ENCODE assay signal across 12 cellular contexts in the genomic region with DNA sequence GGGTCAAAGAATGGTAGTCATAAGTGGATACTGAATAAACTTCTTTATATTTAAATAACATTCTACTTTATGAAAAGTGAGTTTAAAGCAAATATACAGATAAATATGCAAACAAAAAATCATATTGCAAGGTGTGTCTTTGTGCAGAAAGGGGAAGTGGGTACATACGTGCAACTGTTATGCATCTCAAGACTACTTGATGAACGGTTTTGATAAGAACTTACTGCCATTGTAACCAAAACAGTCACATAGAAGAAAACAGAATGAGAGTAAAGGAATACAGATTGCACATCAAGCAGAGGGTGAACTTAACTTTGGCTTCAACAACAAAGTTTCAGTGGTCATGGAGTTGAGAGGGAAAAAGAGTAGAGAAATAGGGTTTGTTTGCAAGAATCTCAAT. TPM values are rescaled to one million over a fixed set of nuclear protein-coding genes. Genes with fewer than 3 reads are reported as not detected.
DNase-seq lines count a peak whose midpoint lies in the region; ATAC-seq, FAIRE-seq and TF ChIP-seq lines count a peak whose summit lies in the region.
"Had no signal": no experiment of that assay in that cellular context is flagged by ENCODE, and none has a peak within 500 bp of the region (broad histone marks: within the 10 kb centered on the region; RNA-seq: fewer than 3 reads in every experiment).

No MANE protein-coding gene starts in this region.

- H3K27ac ChIP-seq in pancreas: no peak overlapping the region

- no peaks in the 10 kb centered on the region for H3K4me1 ChIP-seq in pancreas
- H3K4me1 ChIP-seq: heart right ventricle had no signal

- H3K4me3 Mint-ChIP-seq in stimulated activated naive CD8-positive, alpha-beta T cell treated with anti-CD3 and anti-CD28 coated beads, Interleukin-15, Interleukin-2, amounts not matched to agents 100 ng/mL and 50 ng/mL, for 24 hours: peak overlapping the region; percentile 11
- H3K4me3 Mint-ChIP-seq in T-helper 2 cell treated with Interferon-gamma antibody and Interleukin-4, amounts not matched to agents 5 μg/mL and 100 μg/mL, for 36 hours: peak overlapping the region; percentile 63

- no peak for DNase-seq in stimulated activated naive CD8-positive, alpha-beta T cell treated with anti-CD3 and anti-CD28 coated beads, Interleukin-15, Interleukin-2, amounts not matched to agents 100 U/mL and 50 U/mL, for 24 hours
- DNase-seq in T-helper 2 cell treated with Interferon-gamma antibody and Interleukin-4, amounts not matched to agents 5 μg/mL and 100 μg/mL, for 36 hours (ENCODE audit: low spot score): no peak
- DNase-seq in NCI-H2171 (lab: John Stamatoyannopoulos, UW) (no peak), COLO829 (ENCODE audit: low spot score) (no peak), GM10266 (ENCODE audit: extremely low spot score) (no peak), pancreas (no peak)
- DNase-seq: activated CD4-positive, alpha-beta T cell treated with anti-CD3 and anti-CD28 coated beads for 4 hours; heart right ventricle; stimulated activated CD4-positive, alpha-beta T cell treated with anti-CD3 and anti-CD28 coated beads, Interleukin-2, amount 100 ng/mL, for 48 hours had no signal

- no peaks in the 10 kb centered on the region for H3K27me3 ChIP-seq in pancreas
- H3K27me3 ChIP-seq: heart right ventricle had no signal

- no peak for FAIRE-seq in pancreas (lab: Jason Lieb, UNC)
- FAIRE-seq: colon had no signal

- peak overlapping the region; percentile 90 for H3K27ac Mint-ChIP-seq in stimulated activated naive CD8-positive, alpha-beta T cell treated with anti-CD3 and anti-CD28 coated beads, Interleukin-15, Interleukin-2, amounts not matched to agents 100 ng/mL and 50 ng/mL, for 24 hours
- peak overlapping the region; percentile 90 for H3K27ac Mint-ChIP-seq in T-helper 2 cell treated with Interferon-gamma antibody and Interleukin-4, amounts not matched to agents 5 μg/mL and 100 μg/mL, for 36 hours

- intact Hi-C loops in pancreas (cut with DNase I): no loop called here

- no peak for ATAC-seq in stimulated activated naive CD8-positive, alpha-beta T cell treated with anti-CD3 and anti-CD28 coated beads, Interleukin-15, Interleukin-2, amounts not matched to agents 100 U/mL and 50 U/mL, for 24 hours
- ATAC-seq in HG02938 (IDR thresholded peaks at IDR 0.05; ENCODE audit: unreplicated experiment) (peak; percentile 42), pancreas (no peak)
- ATAC-seq: heart right ventricle had no signal

- 60 to 79% methylated on average over 2 of the region's 2 CpGs for WGBS in pancreas, 2 donors

- no peaks in the 10 kb centered on the region for H3K9me3 Mint-ChIP-seq in stimulated activated naive CD8-positive, alpha-beta T cell treated with anti-CD3 and anti-CD28 coated beads, Interleukin-15, Interleukin-2, amounts not matched to agents 100 ng/mL and 50 ng/mL, for 24 hours
- no peaks in the 10 kb centered on the region for H3K9me3 Mint-ChIP-seq in T-helper 2 cell treated with Interferon-gamma antibody and Interleukin-4, amounts not matched to agents 5 μg/mL and 100 μg/mL, for 36 hours

- TF ChIP-seq CTCF in GM10266 (IDR thresholded peaks at IDR 0.05; ENCODE audit: control insufficient read depth, insufficient read depth, low read depth, missing control alignments) (no peak), pancreas (IDR thresholded peaks at IDR 0.05) (no peak)

- H3K36me3 ChIP-seq in pancreas: no peaks in the 10 kb centered on the region
- H3K36me3 ChIP-seq: heart right ventricle had no signal

- peaks cover 99% of the 10 kb centered on the region for H3K4me1 Mint-ChIP-seq in stimulated activated naive CD8-positive, alpha-beta T cell treated with anti-CD3 and anti-CD28 coated beads, Interleukin-15, Interleukin-2, amounts not matched to agents 100 ng/mL and 50 ng/mL, for 24 hours (ENCODE audit: low read depth)
- peaks cover 83% of the 10 kb centered on the region for H3K4me1 Mint-ChIP-seq in T-helper 2 cell treated with Interferon-gamma antibody and Interleukin-4, amounts not matched to agents 5 μg/mL and 100 μg/mL, for 36 hours (ENCODE audit: low read depth)

- no peak overlapping the region for H3K4me3 ChIP-seq in pancreas
- H3K4me3 ChIP-seq: heart right ventricle had no signal

- H3K27me3 Mint-ChIP-seq in stimulated activated naive CD8-positive, alpha-beta T cell treated with anti-CD3 and anti-CD28 coated beads, Interleukin-15, Interleukin-2, amounts not matched to agents 100 ng/mL and 50 ng/mL, for 24 hours: no peaks in the 10 kb centered on the region
- H3K27me3 Mint-ChIP-seq in T-helper 2 cell treated with Interferon-gamma antibody and Interleukin-4, amounts not matched to agents 5 μg/mL and 100 μg/mL, for 36 hours (ENCODE audit: low read depth): no peaks in the 10 kb centered on the region

- H3K9me3 ChIP-seq in pancreas: no peaks in the 10 kb centered on the region
- H3K9me3 ChIP-seq: heart right ventricle had no signal

- H3K36me3 Mint-ChIP-seq in stimulated activated naive CD8-positive, alpha-beta T cell treated with anti-CD3 and anti-CD28 coated beads, Interleukin-15, Interleukin-2, amounts not matched to agents 100 ng/mL and 50 ng/mL, for 24 hours (ENCODE audit: low read depth): no peaks in the 10 kb centered on the region
- peaks cover 34% of the 10 kb centered on the region for H3K36me3 Mint-ChIP-seq in T-helper 2 cell treated with Interferon-gamma antibody and Interleukin-4, amounts not matched to agents 5 μg/mL and 100 μg/mL, for 36 hours (ENCODE audit: low read depth)

RNA-seq across cellular contexts. Expression of a gene that starts 9.9 kb away (rescaled TPM):
- 1 to 10 TPM in 1 of 6 donors, under 1 TPM in 5; 0.05 to 1.3 (median 0.66) TPM for total RNA-seq in pancreas
- under 1 TPM; 0.04 to 0.12 TPM for polyA plus RNA-seq in pancreas
